Comparison of ENCODE assay signal across 16 cellular contexts in the genomic region with DNA sequence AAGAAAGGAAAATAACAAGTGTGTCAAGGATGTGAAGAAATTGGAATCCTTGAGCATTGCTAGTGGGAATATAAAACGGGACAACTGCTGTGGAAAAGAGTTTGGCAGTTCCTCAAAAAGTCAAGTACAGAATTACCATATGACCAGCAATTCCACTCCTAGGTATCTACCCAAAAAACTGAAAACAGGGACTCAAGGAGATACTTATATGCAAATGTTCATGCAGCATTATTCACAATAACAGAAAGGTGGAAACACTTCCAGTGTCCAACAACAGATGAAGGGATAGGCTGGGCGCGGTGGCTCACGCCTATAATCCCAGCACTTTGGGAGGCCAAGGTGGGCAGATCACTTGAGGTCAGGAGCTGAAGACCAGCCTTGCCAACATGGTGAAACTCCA.
"Had no signal": no experiment of that assay in that cellular context is flagged by ENCODE, and none has a peak within 500 bp of the region (broad histone marks: within the 10 kb centered on the region; RNA-seq: fewer than 3 reads in every experiment).

No MANE protein-coding gene starts in this region.

- DNase-seq: esophagus squamous epithelium; foreskin melanocyte; left colon; left ventricle myocardium superior; mucosa of descending colon; natural killer cell; small intestine; stimulated activated CD4-positive, alpha-beta T cell treated with anti-CD3 and anti-CD28 coated beads, Interleukin-12 subunit alpha, Interleukin-12 subunit beta, amount 100 ng/mL, for 4 hours; stimulated activated naive CD4-positive, alpha-beta T cell treated with Interleukin-2 at 50 U/mL for 16 hours had no signal

- H3K4me1 ChIP-seq: suprapubic skin had no signal

- H3K79me2 ChIP-seq: hepatocyte had no signal

- H3K4me2 ChIP-seq: hepatocyte had no signal

- H3K27ac ChIP-seq: cardiac muscle cell, hepatocyte, right atrium auricular region, suprapubic skin had no signal

- H3K36me3 Mint-ChIP-seq: natural killer cell had no signal

- H3K27ac Mint-ChIP-seq: dendritic cell treated with granulocyte-macrophage colony-stimulating factor and Interleukin-4, amounts not matched to agents 40 ng/mL and 50 ng/mL, for 4 days; natural killer cell had no signal

- H2AFZ ChIP-seq: hepatocyte had no signal

- H3K9me3 ChIP-seq: esophagus squamous epithelium, mucosa of descending colon, right atrium auricular region, sigmoid colon, suprapubic skin, tibial nerve had no signal

- H3K4me3 Mint-ChIP-seq: dendritic cell treated with granulocyte-macrophage colony-stimulating factor and Interleukin-4, amounts not matched to agents 40 ng/mL and 50 ng/mL, for 4 days; natural killer cell had no signal

- H3K27me3 Mint-ChIP-seq: dendritic cell treated with granulocyte-macrophage colony-stimulating factor and Interleukin-4, amounts not matched to agents 40 ng/mL and 50 ng/mL, for 4 days had no signal

- H3K36me3 ChIP-seq: cardiac muscle cell, esophagus squamous epithelium, right atrium auricular region, suprapubic skin had no signal

- H3K9me3 Mint-ChIP-seq: dendritic cell treated with granulocyte-macrophage colony-stimulating factor and Interleukin-4, amounts not matched to agents 40 ng/mL and 50 ng/mL, for 4 days; natural killer cell had no signal

- H3K4me1 Mint-ChIP-seq: natural killer cell had no signal

- H3K4me3 ChIP-seq: cardiac muscle cell, esophagus squamous epithelium, hepatocyte, mucosa of descending colon, right atrium auricular region, sigmoid colon, suprapubic skin, tibial nerve had no signal

- ATAC-seq: left colon, mucosa of descending colon, natural killer cell had no signal

- H3K27me3 ChIP-seq: cardiac muscle cell, esophagus squamous epithelium, hepatocyte, right atrium auricular region, sigmoid colon, suprapubic skin, tibial nerve had no signal
